ENCODE assay signal across 1 cellular context in the genomic region with DNA sequence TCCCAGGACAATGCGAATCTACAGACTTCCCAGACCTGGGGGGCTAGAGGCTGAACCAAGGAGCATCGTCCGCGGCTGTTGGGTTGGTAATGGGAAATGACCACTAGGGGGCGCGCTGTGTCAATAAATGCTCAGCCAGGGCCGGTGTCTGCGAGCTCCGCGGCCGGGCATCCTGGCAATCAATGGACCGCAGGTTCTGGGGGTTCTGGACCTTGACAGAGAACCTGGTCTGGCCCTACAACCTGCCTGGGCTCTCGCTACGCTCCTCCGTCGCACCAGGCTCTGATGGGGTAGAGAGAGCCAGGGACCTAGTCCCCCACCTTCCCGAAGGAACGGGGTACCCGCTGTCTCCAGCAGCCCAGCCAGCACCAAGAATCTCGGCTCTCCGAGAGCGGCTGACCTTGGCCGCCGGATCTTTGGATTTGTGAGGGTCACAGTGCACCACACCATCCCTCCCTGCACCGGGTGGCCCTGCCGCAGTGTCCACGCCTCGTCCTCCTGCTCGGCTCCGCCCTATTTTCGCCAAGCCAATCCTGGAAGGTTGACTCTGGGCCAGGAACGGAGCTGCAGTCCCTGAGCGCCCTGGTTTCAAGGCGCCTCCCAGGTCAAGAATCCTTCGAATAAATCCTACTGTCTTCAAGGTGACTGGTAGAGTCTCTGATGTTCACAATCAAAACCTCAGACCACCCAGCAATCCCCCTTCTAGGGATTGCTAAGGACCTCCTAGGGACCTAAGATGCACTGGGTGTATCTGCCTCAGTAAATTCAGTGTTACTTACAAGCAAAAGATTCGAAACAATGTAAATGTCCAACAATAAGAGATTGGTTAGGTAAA.
TF ChIP-seq lines count a peak whose summit lies in the region.

No MANE protein-coding gene starts in this region.

TF ChIP-seq in HepG2, 621 proteins besides CTCF, POLR2A, EP300 and RAD21 (continued from another document and continues in another):
- TF ChIP-seq, protein P1, sequence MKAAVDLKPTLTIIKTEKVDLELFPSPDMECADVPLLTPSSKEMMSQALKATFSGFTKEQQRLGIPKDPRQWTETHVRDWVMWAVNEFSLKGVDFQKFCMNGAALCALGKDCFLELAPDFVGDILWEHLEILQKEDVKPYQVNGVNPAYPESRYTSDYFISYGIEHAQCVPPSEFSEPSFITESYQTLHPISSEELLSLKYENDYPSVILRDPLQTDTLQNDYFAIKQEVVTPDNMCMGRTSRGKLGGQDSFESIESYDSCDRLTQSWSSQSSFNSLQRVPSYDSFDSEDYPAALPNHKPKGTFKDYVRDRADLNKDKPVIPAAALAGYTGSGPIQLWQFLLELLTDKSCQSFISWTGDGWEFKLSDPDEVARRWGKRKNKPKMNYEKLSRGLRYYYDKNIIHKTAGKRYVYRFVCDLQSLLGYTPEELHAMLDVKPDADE (CRISPR knock-in tag; IDR thresholded peaks at IDR 0.05), result no peak
- TF ChIP-seq ZNF589 (CRISPR knock-in tag; conservative IDR thresholded peaks at IDR 0.05) (no peak), FIP1L1 (IDR thresholded peaks at IDR 0.05; ENCODE audit: borderline replicate concordance, insufficient read depth, low read depth, low read length) (no peak), NR1H2 (CRISPR knock-in tag; IDR thresholded peaks at IDR 0.05; ENCODE audit: borderline replicate concordance, low read depth) (no peak), RFX1 (IDR thresholded peaks at IDR 0.05) (no peak), ZNF513 (CRISPR knock-in tag; conservative IDR thresholded peaks at IDR 0.05) (no peak), TSC22D2 (CRISPR knock-in tag; IDR thresholded peaks at IDR 0.05; ENCODE audit: borderline replicate concordance) (no peak; the same call in 1 of the 2 replicates), ZNF136 (CRISPR knock-in tag; IDR thresholded peaks at IDR 0.05; ENCODE audit: low read depth) (peak; percentile 23; the same call in 1 of the 2 replicates), ZNF549 (CRISPR knock-in tag; IDR thresholded peaks at IDR 0.05) (no peak), ZNF142 (CRISPR knock-in tag; IDR thresholded peaks at IDR 0.05) (peak; percentile 76; the same call in 1 of the 2 replicates), JDP2 (CRISPR knock-in tag; IDR thresholded peaks at IDR 0.05; ENCODE audit: borderline replicate concordance) (no peak), ZNF383 (CRISPR knock-in tag; IDR thresholded peaks at IDR 0.05; ENCODE audit: borderline replicate concordance) (0 out of 2 replicates have a peak, but pooled peaks have one; percentile 74), ZNF672 (CRISPR knock-in tag; IDR thresholded peaks at IDR 0.05) (no peak), ZHX1 (CRISPR knock-in tag; IDR thresholded peaks at IDR 0.05; ENCODE audit: low read depth) (no peak), ZNF143 (CRISPR knock-in tag; IDR thresholded peaks at IDR 0.05) (peak; percentile 38; the same call in 1 of the 2 replicates), SNAI1 (CRISPR knock-in tag; IDR thresholded peaks at IDR 0.05; ENCODE audit: borderline replicate concordance) (peak; percentile 64; the same call in 1 of the 2 replicates), MXI1 (IDR thresholded peaks at IDR 0.05; ENCODE audit: borderline replicate concordance, low read depth, low read length) (no peak), ZFP36L1 (CRISPR knock-in tag; IDR thresholded peaks at IDR 0.05) (no peak), BHLHE40 (IDR thresholded peaks at IDR 0.05; ENCODE audit: low read length) (no peak; the same call in 1 of the 2 replicates), KDM6A (CRISPR knock-in tag; IDR thresholded peaks at IDR 0.05; ENCODE audit: low read depth) (no peak), EED (CRISPR knock-in tag; IDR thresholded peaks at IDR 0.05) (peak; percentile 95)
- TF ChIP-seq, protein P2, sequence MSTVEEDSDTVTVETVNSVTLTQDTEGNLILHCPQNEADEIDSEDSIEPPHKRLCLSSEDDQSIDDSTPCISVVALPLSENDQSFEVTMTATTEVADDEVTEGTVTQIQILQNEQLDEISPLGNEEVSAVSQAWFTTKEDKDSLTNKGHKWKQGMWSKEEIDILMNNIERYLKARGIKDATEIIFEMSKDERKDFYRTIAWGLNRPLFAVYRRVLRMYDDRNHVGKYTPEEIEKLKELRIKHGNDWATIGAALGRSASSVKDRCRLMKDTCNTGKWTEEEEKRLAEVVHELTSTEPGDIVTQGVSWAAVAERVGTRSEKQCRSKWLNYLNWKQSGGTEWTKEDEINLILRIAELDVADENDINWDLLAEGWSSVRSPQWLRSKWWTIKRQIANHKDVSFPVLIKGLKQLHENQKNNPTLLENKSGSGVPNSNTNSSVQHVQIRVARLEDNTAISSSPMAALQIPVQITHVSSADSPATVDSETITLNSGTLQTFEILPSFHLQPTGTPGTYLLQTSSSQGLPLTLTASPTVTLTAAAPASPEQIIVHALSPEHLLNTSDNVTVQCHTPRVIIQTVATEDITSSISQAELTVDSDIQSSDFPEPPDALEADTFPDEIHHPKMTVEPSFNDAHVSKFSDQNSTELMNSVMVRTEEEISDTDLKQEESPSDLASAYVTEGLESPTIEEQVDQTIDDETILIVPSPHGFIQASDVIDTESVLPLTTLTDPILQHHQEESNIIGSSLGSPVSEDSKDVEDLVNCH (CRISPR knock-in tag; IDR thresholded peaks at IDR 0.05), result no peak
- TF ChIP-seq, protein P3, sequence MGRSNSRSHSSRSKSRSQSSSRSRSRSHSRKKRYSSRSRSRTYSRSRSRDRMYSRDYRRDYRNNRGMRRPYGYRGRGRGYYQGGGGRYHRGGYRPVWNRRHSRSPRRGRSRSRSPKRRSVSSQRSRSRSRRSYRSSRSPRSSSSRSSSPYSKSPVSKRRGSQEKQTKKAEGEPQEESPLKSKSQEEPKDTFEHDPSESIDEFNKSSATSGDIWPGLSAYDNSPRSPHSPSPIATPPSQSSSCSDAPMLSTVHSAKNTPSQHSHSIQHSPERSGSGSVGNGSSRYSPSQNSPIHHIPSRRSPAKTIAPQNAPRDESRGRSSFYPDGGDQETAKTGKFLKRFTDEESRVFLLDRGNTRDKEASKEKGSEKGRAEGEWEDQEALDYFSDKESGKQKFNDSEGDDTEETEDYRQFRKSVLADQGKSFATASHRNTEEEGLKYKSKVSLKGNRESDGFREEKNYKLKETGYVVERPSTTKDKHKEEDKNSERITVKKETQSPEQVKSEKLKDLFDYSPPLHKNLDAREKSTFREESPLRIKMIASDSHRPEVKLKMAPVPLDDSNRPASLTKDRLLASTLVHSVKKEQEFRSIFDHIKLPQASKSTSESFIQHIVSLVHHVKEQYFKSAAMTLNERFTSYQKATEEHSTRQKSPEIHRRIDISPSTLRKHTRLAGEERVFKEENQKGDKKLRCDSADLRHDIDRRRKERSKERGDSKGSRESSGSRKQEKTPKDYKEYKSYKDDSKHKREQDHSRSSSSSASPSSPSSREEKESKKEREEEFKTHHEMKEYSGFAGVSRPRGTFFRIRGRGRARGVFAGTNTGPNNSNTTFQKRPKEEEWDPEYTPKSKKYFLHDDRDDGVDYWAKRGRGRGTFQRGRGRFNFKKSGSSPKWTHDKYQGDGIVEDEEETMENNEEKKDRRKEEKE (IDR thresholded peaks at IDR 0.05), result no peak
- TF ChIP-seq, protein P4, sequence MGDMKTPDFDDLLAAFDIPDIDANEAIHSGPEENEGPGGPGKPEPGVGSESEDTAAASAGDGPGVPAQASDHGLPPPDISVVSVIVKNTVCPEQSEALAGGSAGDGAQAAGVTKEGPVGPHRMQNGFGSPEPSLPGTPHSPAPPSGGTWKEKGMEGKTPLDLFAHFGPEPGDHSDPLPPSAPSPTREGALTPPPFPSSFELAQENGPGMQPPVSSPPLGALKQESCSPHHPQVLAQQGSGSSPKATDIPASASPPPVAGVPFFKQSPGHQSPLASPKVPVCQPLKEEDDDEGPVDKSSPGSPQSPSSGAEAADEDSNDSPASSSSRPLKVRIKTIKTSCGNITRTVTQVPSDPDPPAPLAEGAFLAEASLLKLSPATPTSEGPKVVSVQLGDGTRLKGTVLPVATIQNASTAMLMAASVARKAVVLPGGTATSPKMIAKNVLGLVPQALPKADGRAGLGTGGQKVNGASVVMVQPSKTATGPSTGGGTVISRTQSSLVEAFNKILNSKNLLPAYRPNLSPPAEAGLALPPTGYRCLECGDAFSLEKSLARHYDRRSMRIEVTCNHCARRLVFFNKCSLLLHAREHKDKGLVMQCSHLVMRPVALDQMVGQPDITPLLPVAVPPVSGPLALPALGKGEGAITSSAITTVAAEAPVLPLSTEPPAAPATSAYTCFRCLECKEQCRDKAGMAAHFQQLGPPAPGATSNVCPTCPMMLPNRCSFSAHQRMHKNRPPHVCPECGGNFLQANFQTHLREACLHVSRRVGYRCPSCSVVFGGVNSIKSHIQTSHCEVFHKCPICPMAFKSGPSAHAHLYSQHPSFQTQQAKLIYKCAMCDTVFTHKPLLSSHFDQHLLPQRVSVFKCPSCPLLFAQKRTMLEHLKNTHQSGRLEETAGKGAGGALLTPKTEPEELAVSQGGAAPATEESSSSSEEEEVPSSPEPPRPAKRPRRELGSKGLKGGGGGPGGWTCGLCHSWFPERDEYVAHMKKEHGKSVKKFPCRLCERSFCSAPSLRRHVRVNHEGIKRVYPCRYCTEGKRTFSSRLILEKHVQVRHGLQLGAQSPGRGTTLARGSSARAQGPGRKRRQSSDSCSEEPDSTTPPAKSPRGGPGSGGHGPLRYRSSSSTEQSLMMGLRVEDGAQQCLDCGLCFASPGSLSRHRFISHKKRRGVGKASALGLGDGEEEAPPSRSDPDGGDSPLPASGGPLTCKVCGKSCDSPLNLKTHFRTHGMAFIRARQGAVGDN (CRISPR knock-in tag; IDR thresholded peaks at IDR 0.05), result peak; percentile 90
- TF ChIP-seq, protein P5, sequence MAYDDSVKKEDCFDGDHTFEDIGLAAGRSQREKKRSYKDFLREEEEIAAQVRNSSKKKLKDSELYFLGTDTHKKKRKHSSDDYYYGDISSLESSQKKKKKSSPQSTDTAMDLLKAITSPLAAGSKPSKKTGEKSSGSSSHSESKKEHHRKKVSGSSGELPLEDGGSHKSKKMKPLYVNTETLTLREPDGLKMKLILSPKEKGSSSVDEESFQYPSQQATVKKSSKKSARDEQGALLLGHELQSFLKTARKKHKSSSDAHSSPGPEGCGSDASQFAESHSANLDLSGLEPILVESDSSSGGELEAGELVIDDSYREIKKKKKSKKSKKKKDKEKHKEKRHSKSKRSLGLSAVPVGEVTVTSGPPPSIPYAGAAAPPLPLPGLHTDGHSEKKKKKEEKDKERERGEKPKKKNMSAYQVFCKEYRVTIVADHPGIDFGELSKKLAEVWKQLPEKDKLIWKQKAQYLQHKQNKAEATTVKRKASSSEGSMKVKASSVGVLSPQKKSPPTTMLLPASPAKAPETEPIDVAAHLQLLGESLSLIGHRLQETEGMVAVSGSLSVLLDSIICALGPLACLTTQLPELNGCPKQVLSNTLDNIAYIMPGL (CRISPR knock-in tag; IDR thresholded peaks at IDR 0.05; ENCODE audit: borderline replicate concordance in 1 of 2, low read depth in 1 of 2), result peak; percentile 70 to 88; a peak in 3 of 4 replicates
